Comparison of ENCODE assay signal across 21 cellular contexts in genomic region chr4:6469144-6469543, GRCh38. TPM values are rescaled to one million over a fixed set of nuclear protein-coding genes. Genes with fewer than 3 reads are reported as not detected.
"Had no signal": no experiment of that assay in that cellular context is flagged by ENCODE, and none has a peak within 500 bp of the region (broad histone marks: within the 10 kb centered on the region; RNA-seq: fewer than 3 reads in every experiment).

No MANE protein-coding gene starts in this region.

- H3K4me3 Mint-ChIP-seq: activated T-cell treated with anti-CD3 and anti-CD28 coated beads, Interleukin-2, amount 50 U/mL, for 4 hours; central memory CD8-positive, alpha-beta T cell; T-helper 1 cell treated with Interleukin-12 subunit alpha and Interleukin-12 subunit beta and Interleukin-4 antibody, amounts not matched to agents 30 μg/mL and 1 μg/mL, for 36 hours had no signal

- H3K4me3 ChIP-seq: colonic mucosa, heart right ventricle, mucosa of descending colon had no signal

- H3K27ac ChIP-seq: colonic mucosa, heart right ventricle, parathyroid adenoma had no signal

- H3K36me3 Mint-ChIP-seq: naive B cell had no signal

- H3K4me1 Mint-ChIP-seq: central memory CD8-positive, alpha-beta T cell had no signal

- DNase-seq: activated effector memory CD4-positive, alpha-beta T cell treated with anti-CD3 and anti-CD28 coated beads, Interleukin-2, amount 50 U/mL, for 16 hours; activated naive CD4-positive, alpha-beta T cell treated with anti-CD3 and anti-CD28 coated beads, Interleukin-2, amount 50 U/mL, for 16 hours; activated T-cell treated with anti-CD3 and anti-CD28 coated beads, Interleukin-2, amount 50 U/mL, for 4 hours; aorta; effector CD4-positive, alpha-beta T cell; heart right ventricle; kidney glomerular epithelial cell; mesenchymal stem cell; mucosa of descending colon; naive B cell; stimulated activated CD4-positive, alpha-beta T cell treated with anti-CD3 and anti-CD28 coated beads, Interleukin-12 subunit alpha, Interleukin-12 subunit beta, amount 100 ng/mL, for 4 hours; stimulated activated CD4-positive, alpha-beta T cell treated with anti-CD3 and anti-CD28 coated beads, Interleukin-1b, Interleukin-23, amount 100 ng/mL, for 48 hours; stimulated activated naive CD8-positive, alpha-beta T cell treated with anti-CD3 and anti-CD28 coated beads, Interleukin-15, Interleukin-2, amounts not matched to agents 100 U/mL and 50 U/mL, for 24 hours; substantia nigra; trophoblast cell had no signal

- H3K4me1 ChIP-seq: colonic mucosa, parathyroid adenoma had no signal

- ATAC-seq: activated CD4-positive, CD25-positive, alpha-beta regulatory T cell treated with anti-CD3 and anti-CD28 coated beads, Interleukin-2, amount 50 U/mL, for 24 hours; activated T-cell treated with anti-CD3 and anti-CD28 coated beads, Interleukin-2, amount 50 U/mL, for 4 hours; esophagus mucosa; heart right ventricle; mucosa of descending colon; stimulated activated naive CD8-positive, alpha-beta T cell treated with anti-CD3 and anti-CD28 coated beads, Interleukin-15, Interleukin-2, amounts not matched to agents 100 U/mL and 50 U/mL, for 24 hours had no signal

- H3K9me3 Mint-ChIP-seq: activated T-cell treated with anti-CD3 and anti-CD28 coated beads, Interleukin-2, amount 50 U/mL, for 4 hours; central memory CD8-positive, alpha-beta T cell; naive B cell; T-helper 1 cell treated with Interleukin-12 subunit alpha and Interleukin-12 subunit beta and Interleukin-4 antibody, amounts not matched to agents 30 μg/mL and 1 μg/mL, for 36 hours had no signal

- H3K27ac Mint-ChIP-seq: T-helper 1 cell treated with Interleukin-12 subunit alpha and Interleukin-12 subunit beta and Interleukin-4 antibody, amounts not matched to agents 30 μg/mL and 1 μg/mL, for 36 hours had no signal

- H3K9me3 ChIP-seq: colonic mucosa, heart right ventricle, mucosa of descending colon had no signal

- H3K36me3 ChIP-seq: colonic mucosa, heart right ventricle had no signal

RNA-seq across cellular contexts. Expression of gene PPP2R2C, which starts 3.3 kb away (rescaled TPM):
- total RNA-seq: activated T-cell treated with anti-CD3 and anti-CD28 coated beads, Interleukin-2, amount 50 U/mL, for 4 hours had no signal
